In genomic region chr3:17672506-17672905, GRCh38 we compare ENCODE assay signal across 20 cellular contexts.
DNase-seq lines count a peak whose midpoint lies in the region; ATAC-seq, FAIRE-seq and TF ChIP-seq lines count a peak whose summit lies in the region.
"Had no signal": no experiment of that assay in that cellular context is flagged by ENCODE, and none has a peak within 500 bp of the region (broad histone marks: within the 10 kb centered on the region; RNA-seq: fewer than 3 reads in every experiment).

No MANE protein-coding gene starts in this region.

- no peak for ATAC-seq in GM18907 (IDR thresholded peaks at IDR 0.05; ENCODE audit: unreplicated experiment)
- ATAC-seq: body of pancreas, esophagus mucosa had no signal

- no peak overlapping the region for H3K4me3 ChIP-seq in choroid plexus epithelial cell (ENCODE audit: low read depth, low read length)
- H3K4me3 ChIP-seq: body of pancreas, neural progenitor cell had no signal

- peaks cover 6% of the 10 kb centered on the region for H3K36me3 Mint-ChIP-seq in mesothelial cell of epicardium
- H3K36me3 Mint-ChIP-seq: neural progenitor cell had no signal

- peak; percentile 18 for FAIRE-seq in GM18507 (lab: Jason Lieb, UNC)
- FAIRE-seq: H1 had no signal

- no peak overlapping the region for H3K4me3 Mint-ChIP-seq in mesothelial cell of epicardium
- H3K4me3 Mint-ChIP-seq: activated naive CD4-positive, alpha-beta T cell treated with anti-CD3 and anti-CD28 coated beads, Interleukin-2, amount 10 ng/mL, durations not matched to agents 7 days and 5 days; B cell; neural progenitor cell; stimulated activated naive CD8-positive, alpha-beta T cell treated with anti-CD3 and anti-CD28 coated beads, Interleukin-15, Interleukin-2, amounts not matched to agents 100 ng/mL and 50 ng/mL, for 24 hours had no signal

- H3K27ac Mint-ChIP-seq in mesothelial cell of epicardium: no peak overlapping the region
- H3K27ac Mint-ChIP-seq: activated naive CD4-positive, alpha-beta T cell treated with anti-CD3 and anti-CD28 coated beads, Interleukin-2, amount 10 ng/mL, durations not matched to agents 7 days and 5 days; B cell; neural progenitor cell; stimulated activated naive CD8-positive, alpha-beta T cell treated with anti-CD3 and anti-CD28 coated beads, Interleukin-15, Interleukin-2, amounts not matched to agents 100 ng/mL and 50 ng/mL, for 24 hours had no signal

- peaks cover 5% of the 10 kb centered on the region for H3K4me1 Mint-ChIP-seq in mesothelial cell of epicardium
- H3K4me1 Mint-ChIP-seq: activated naive CD4-positive, alpha-beta T cell treated with anti-CD3 and anti-CD28 coated beads, Interleukin-2, amount 10 ng/mL, durations not matched to agents 7 days and 5 days; neural progenitor cell had no signal

- no peaks in the 10 kb centered on the region for H3K9me3 Mint-ChIP-seq in mesothelial cell of epicardium
- H3K9me3 Mint-ChIP-seq: neural progenitor cell had no signal

- no peak for TF ChIP-seq CTCF in choroid plexus epithelial cell (conservative IDR thresholded peaks at IDR 0.05; ENCODE audit: low read depth, low read length)
- TF ChIP-seq CTCF in mesothelial cell of epicardium (IDR thresholded peaks at IDR 0.05; ENCODE audit: unreplicated experiment): no peak

- DNase-seq in GM18507 (ENCODE audit: extremely low spot score, insufficient read length, low read depth) (no peak), choroid plexus epithelial cell (ENCODE audit: low read depth) (peak; percentile 35), inferior parietal cortex (ENCODE audit: extremely low spot score) (peak; percentile 58), smooth muscle cell of the brain vasculature (ENCODE audit: low read depth, low spot score) (peak; percentile 4), mesothelial cell of epicardium (ENCODE audit: low spot score in 2 of 2, unreplicated experiment in 2 of 2) (no peak), NCI-H1092 (lab: John Stamatoyannopoulos, UW) (no peak)
- DNase-seq: activated CD4-positive, alpha-beta T cell treated with anti-CD3 and anti-CD28 coated beads, Interleukin-2, amount 50 U/mL, for 48 hours; activated naive CD4-positive, alpha-beta T cell treated with anti-CD3 and anti-CD28 coated beads, Interleukin-2, amount 10 ng/mL, durations not matched to agents 7 days and 5 days; activated T-cell treated with anti-CD3 and anti-CD28 coated beads for 4 hours; body of pancreas; COR-L47; kidney glomerular epithelial cell; NCI-H2081 treated with DMSO at 0.1 percent for 48 hours; NCI-H524 had no signal

- no peaks in the 10 kb centered on the region for H3K27me3 Mint-ChIP-seq in mesothelial cell of epicardium (ENCODE audit: low read depth)
- H3K27me3 Mint-ChIP-seq: activated naive CD4-positive, alpha-beta T cell treated with anti-CD3 and anti-CD28 coated beads, Interleukin-2, amount 10 ng/mL, durations not matched to agents 7 days and 5 days; B cell; stimulated activated naive CD8-positive, alpha-beta T cell treated with anti-CD3 and anti-CD28 coated beads, Interleukin-15, Interleukin-2, amounts not matched to agents 100 ng/mL and 50 ng/mL, for 24 hours had no signal

Comparison
In these comparisons a context has a peak if more than half of its experiments do, and no peak if none do; other contexts are left out.
1. DNase-seq: peak in choroid plexus epithelial cell (single experiment), inferior parietal cortex (single experiment) and smooth muscle cell of the brain vasculature (single experiment); none in GM18507 (single experiment), mesothelial cell of epicardium (0 of 2) and NCI-H1092 (single experiment).